Comparison of ENCODE assay signal across 24 cellular contexts in the genomic region with DNA sequence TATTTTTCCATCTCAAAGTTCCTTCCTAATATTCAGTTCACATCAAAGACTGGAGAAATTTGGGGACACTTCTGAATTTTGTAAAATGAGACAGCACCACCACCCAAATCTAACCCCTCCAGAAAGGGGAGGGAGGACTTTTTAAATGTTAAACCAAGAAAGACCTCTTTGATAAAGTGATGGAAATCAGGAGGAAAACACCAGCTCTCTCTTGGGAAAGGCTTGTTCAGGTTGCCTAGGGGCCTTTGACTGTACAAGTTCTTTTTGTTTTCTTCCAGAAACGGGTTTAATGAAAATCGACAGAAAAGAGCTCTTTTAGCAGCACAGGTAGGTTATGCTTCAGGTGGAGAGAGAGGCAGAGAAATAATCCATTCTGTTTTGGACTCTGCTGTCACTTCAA.
"Had no signal": no experiment of that assay in that cellular context is flagged by ENCODE, and none has a peak within 500 bp of the region (broad histone marks: within the 10 kb centered on the region; RNA-seq: fewer than 3 reads in every experiment).

No MANE protein-coding gene starts in this region.

- H3K27ac Mint-ChIP-seq: endodermal cell; naive thymus-derived CD4-positive, alpha-beta T cell; nephron progenitor cell; stimulated activated naive B cell treated with anti-CD40 and anti-IgM and Interleukin-4, amounts not matched to agents 10 μg/mL and 1 μg/mL and 100 μg/mL, for 72 hours; stimulated activated naive CD8-positive, alpha-beta T cell treated with anti-CD3 and anti-CD28 coated beads, Interleukin-15, amount 100 ng/mL, for 72 hours had no signal

- ATAC-seq: heart right ventricle; left lobe of liver; lower lobe of right lung; naive thymus-derived CD4-positive, alpha-beta T cell; psoas muscle; stimulated activated naive B cell treated with anti-CD40 and anti-IgM and Interleukin-4, amounts not matched to agents 10 μg/mL and 1 μg/mL and 100 μg/mL, for 72 hours; stimulated activated naive CD8-positive, alpha-beta T cell treated with anti-CD3 and anti-CD28 coated beads, Interleukin-15, amount 100 ng/mL, for 72 hours had no signal

- H3K79me2 ChIP-seq: parathyroid adenoma had no signal

- H3K27ac ChIP-seq: coronary artery, heart right ventricle, lower lobe of right lung, parathyroid adenoma, psoas muscle, right lobe of liver, testis, tibial nerve had no signal

- H3K4me1 ChIP-seq: heart right ventricle, parathyroid adenoma, psoas muscle, right lobe of liver, testis had no signal

- H3K4me3 Mint-ChIP-seq: endodermal cell; naive thymus-derived CD4-positive, alpha-beta T cell; nephron progenitor cell; stimulated activated naive B cell treated with anti-CD40 and anti-IgM and Interleukin-4, amounts not matched to agents 10 μg/mL and 1 μg/mL and 100 μg/mL, for 72 hours; stimulated activated naive CD8-positive, alpha-beta T cell treated with anti-CD3 and anti-CD28 coated beads, Interleukin-15, amount 100 ng/mL, for 72 hours had no signal

- H3K27me3 Mint-ChIP-seq: stimulated activated naive B cell treated with anti-CD40 and anti-IgM and Interleukin-4, amounts not matched to agents 10 μg/mL and 1 μg/mL and 100 μg/mL, for 72 hours had no signal

- H3K4me1 Mint-ChIP-seq: naive thymus-derived CD4-positive, alpha-beta T cell; stimulated activated naive B cell treated with anti-CD40 and anti-IgM and Interleukin-4, amounts not matched to agents 10 μg/mL and 1 μg/mL and 100 μg/mL, for 72 hours; stimulated activated naive CD8-positive, alpha-beta T cell treated with anti-CD3 and anti-CD28 coated beads, Interleukin-15, amount 100 ng/mL, for 72 hours had no signal

- FAIRE-seq: endothelial cell of umbilical vein had no signal

- H3K27me3 ChIP-seq: heart right ventricle, right lobe of liver, testis, tibial nerve had no signal

- H2AFZ ChIP-seq: parathyroid adenoma had no signal

- DNase-seq: central memory CD4-positive, alpha-beta T cell; effector CD4-positive, alpha-beta T cell; endodermal cell; erythroblast; heart right ventricle; hypothalamus; lower lobe of right lung; mesenchymal stem cell; naive thymus-derived CD4-positive, alpha-beta T cell; nephron progenitor cell; occipital lobe; psoas muscle; retina; right lobe of liver; stimulated activated CD4-positive, alpha-beta T cell treated with anti-CD3 and anti-CD28 coated beads, Interleukin-2, amount 100 ng/mL, for 24 hours; stimulated activated CD4-positive, alpha-beta T cell treated with anti-CD3 and anti-CD28 coated beads, Interleukin-4, amount 100 ng/mL, for 4 hours; stimulated activated naive B cell treated with anti-CD40 and anti-IgM and Interleukin-4, amounts not matched to agents 10 μg/mL and 1 μg/mL and 100 μg/mL, for 72 hours; stimulated activated naive CD8-positive, alpha-beta T cell treated with anti-CD3 and anti-CD28 coated beads, Interleukin-15, amount 100 ng/mL, for 72 hours; testis had no signal

- H3K36me3 Mint-ChIP-seq: naive thymus-derived CD4-positive, alpha-beta T cell; stimulated activated naive B cell treated with anti-CD40 and anti-IgM and Interleukin-4, amounts not matched to agents 10 μg/mL and 1 μg/mL and 100 μg/mL, for 72 hours had no signal

- H3K9ac ChIP-seq: parathyroid adenoma had no signal

- H3K4me3 ChIP-seq: coronary artery, heart right ventricle, lower lobe of right lung, psoas muscle, right lobe of liver, testis, tibial nerve had no signal

- H3K9me3 ChIP-seq: heart right ventricle, lower lobe of right lung, psoas muscle, right lobe of liver, testis, tibial nerve had no signal

- H3K9me3 Mint-ChIP-seq: endodermal cell; nephron progenitor cell; stimulated activated naive B cell treated with anti-CD40 and anti-IgM and Interleukin-4, amounts not matched to agents 10 μg/mL and 1 μg/mL and 100 μg/mL, for 72 hours; stimulated activated naive CD8-positive, alpha-beta T cell treated with anti-CD3 and anti-CD28 coated beads, Interleukin-15, amount 100 ng/mL, for 72 hours had no signal

- H3K36me3 ChIP-seq: heart right ventricle, lower lobe of right lung, right lobe of liver, tibial nerve had no signal
